In the genomic region with DNA sequence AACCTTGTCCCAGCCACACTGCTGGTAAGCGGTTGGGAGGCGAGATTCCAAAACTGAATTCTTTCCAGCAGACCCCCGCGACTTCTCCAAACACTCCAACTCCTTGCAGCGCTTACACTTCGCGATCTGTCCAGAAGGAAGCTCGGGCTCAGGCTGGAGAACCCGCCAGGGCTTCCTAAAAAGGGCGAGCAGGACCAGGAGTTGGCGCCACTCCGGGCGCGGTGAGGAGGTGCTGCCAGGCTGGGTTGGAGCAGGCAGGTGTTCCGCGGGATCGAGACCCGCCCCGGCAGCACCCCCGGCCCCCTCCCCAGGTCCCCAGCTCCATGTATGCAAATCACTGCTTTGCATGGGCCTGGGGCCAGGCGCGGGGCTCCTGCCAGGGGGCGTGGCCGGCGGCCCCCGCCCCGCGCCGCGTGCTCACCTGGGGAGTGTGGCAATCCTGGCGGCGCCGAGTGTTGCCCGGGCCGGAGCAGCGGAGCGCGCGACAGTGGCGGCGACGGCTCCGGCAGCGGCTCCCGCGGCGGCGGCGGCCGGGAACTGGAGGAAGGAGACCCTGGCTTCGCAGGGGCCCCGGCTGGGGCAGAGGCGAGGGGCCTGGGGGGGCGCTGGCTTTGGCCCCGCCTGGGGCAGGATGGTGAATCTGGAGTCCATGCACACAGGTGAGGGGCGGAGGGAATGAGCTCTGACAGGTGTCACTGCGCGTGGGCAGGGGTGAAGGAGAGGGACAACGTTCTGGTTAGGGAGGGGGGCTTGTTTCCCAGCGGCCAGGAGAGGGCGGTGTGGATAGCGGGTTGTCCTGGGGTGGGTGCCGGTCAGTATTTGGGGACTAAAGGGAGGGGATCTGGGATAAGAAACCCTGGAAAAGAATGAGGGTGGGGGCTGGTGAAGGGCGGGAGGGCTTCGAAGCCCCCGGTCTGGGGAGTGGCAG, we compare ENCODE assay signal across 1 cellular context.
TF ChIP-seq lines count a peak whose summit lies in the region.

A gene (plus strand): TSS at position 428 of the 928 bp plus-strand sequence. CDS start 204 bp downstream, at position 632.

TF ChIP-seq in GM23338, 12 proteins besides CTCF, POLR2A, EP300 and RAD21 (continued from another document):
- TF ChIP-seq NANOG (IDR thresholded peaks at IDR 0.05; ENCODE audit: borderline replicate concordance) = no peak
- no peak for TF ChIP-seq STAT1 (IDR thresholded peaks at IDR 0.05; ENCODE audit: unreplicated experiment)
- TF ChIP-seq, protein P1, sequence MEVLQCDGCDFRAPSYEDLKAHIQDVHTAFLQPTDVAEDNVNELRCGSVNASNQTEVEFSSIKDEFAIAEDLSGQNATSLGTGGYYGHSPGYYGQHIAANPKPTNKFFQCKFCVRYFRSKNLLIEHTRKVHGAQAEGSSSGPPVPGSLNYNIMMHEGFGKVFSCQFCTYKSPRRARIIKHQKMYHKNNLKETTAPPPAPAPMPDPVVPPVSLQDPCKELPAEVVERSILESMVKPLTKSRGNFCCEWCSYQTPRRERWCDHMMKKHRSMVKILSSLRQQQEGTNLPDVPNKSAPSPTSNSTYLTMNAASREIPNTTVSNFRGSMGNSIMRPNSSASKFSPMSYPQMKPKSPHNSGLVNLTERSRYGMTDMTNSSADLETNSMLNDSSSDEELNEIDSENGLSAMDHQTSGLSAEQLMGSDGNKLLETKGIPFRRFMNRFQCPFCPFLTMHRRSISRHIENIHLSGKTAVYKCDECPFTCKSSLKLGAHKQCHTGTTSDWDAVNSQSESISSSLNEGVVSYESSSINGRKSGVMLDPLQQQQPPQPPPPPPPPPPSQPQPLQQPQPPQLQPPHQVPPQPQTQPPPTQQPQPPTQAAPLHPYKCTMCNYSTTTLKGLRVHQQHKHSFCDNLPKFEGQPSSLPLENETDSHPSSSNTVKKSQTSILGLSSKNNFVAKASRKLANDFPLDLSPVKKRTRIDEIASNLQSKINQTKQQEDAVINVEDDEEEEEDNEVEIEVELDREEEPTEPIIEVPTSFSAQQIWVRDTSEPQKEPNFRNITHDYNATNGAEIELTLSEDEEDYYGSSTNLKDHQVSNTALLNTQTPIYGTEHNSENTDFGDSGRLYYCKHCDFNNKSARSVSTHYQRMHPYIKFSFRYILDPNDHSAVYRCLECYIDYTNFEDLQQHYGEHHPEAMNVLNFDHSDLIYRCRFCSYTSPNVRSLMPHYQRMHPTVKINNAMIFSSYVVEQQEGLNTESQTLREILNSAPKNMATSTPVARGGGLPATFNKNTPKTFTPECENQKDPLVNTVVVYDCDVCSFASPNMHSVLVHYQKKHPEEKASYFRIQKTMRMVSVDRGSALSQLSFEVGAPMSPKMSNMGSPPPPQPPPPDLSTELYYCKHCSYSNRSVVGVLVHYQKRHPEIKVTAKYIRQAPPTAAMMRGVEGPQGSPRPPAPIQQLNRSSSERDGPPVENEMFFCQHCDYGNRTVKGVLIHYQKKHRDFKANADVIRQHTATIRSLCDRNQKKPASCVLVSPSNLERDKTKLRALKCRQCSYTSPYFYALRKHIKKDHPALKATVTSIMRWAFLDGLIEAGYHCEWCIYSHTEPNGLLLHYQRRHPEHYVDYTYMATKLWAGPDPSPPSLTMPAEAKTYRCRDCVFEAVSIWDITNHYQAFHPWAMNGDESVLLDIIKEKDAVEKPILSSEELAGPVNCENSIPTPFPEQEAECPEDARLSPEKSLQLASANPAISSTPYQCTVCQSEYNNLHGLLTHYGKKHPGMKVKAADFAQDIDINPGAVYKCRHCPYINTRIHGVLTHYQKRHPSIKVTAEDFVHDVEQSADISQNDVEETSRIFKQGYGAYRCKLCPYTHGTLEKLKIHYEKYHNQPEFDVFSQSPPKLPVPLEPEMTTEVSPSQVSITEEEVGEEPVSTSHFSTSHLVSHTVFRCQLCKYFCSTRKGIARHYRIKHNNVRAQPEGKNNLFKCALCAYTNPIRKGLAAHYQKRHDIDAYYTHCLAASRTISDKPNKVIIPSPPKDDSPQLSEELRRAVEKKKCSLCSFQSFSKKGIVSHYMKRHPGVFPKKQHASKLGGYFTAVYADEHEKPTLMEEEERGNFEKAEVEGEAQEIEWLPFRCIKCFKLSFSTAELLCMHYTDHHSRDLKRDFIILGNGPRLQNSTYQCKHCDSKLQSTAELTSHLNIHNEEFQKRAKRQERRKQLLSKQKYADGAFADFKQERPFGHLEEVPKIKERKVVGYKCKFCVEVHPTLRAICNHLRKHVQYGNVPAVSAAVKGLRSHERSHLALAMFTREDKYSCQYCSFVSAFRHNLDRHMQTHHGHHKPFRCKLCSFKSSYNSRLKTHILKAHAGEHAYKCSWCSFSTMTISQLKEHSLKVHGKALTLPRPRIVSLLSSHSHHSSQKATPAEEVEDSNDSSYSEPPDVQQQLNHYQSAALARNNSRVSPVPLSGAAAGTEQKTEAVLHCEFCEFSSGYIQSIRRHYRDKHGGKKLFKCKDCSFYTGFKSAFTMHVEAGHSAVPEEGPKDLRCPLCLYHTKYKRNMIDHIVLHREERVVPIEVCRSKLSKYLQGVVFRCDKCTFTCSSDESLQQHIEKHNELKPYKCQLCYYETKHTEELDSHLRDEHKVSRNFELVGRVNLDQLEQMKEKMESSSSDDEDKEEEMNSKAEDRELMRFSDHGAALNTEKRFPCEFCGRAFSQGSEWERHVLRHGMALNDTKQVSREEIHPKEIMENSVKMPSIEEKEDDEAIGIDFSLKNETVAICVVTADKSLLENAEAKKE (CRISPR knock-in tag; IDR thresholded peaks at IDR 0.05) = no peak
- TF ChIP-seq, protein P2, sequence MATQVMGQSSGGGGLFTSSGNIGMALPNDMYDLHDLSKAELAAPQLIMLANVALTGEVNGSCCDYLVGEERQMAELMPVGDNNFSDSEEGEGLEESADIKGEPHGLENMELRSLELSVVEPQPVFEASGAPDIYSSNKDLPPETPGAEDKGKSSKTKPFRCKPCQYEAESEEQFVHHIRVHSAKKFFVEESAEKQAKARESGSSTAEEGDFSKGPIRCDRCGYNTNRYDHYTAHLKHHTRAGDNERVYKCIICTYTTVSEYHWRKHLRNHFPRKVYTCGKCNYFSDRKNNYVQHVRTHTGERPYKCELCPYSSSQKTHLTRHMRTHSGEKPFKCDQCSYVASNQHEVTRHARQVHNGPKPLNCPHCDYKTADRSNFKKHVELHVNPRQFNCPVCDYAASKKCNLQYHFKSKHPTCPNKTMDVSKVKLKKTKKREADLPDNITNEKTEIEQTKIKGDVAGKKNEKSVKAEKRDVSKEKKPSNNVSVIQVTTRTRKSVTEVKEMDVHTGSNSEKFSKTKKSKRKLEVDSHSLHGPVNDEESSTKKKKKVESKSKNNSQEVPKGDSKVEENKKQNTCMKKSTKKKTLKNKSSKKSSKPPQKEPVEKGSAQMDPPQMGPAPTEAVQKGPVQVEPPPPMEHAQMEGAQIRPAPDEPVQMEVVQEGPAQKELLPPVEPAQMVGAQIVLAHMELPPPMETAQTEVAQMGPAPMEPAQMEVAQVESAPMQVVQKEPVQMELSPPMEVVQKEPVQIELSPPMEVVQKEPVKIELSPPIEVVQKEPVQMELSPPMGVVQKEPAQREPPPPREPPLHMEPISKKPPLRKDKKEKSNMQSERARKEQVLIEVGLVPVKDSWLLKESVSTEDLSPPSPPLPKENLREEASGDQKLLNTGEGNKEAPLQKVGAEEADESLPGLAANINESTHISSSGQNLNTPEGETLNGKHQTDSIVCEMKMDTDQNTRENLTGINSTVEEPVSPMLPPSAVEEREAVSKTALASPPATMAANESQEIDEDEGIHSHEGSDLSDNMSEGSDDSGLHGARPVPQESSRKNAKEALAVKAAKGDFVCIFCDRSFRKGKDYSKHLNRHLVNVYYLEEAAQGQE (IDR thresholded peaks at IDR 0.05; ENCODE audit: unreplicated experiment) = no peak
- no peak for TF ChIP-seq ZNF114 (CRISPR knock-in tag; IDR thresholded peaks at IDR 0.05)
- TF ChIP-seq, protein P3, sequence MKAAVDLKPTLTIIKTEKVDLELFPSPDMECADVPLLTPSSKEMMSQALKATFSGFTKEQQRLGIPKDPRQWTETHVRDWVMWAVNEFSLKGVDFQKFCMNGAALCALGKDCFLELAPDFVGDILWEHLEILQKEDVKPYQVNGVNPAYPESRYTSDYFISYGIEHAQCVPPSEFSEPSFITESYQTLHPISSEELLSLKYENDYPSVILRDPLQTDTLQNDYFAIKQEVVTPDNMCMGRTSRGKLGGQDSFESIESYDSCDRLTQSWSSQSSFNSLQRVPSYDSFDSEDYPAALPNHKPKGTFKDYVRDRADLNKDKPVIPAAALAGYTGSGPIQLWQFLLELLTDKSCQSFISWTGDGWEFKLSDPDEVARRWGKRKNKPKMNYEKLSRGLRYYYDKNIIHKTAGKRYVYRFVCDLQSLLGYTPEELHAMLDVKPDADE (IDR thresholded peaks at IDR 0.05) = no peak
- TF ChIP-seq EZH2phosphoT487 (IDR thresholded peaks at IDR 0.05; ENCODE audit: unreplicated experiment) = no peak
